ENCODE assay signal across 26 cellular contexts in genomic region chr3:124540550-124541201, GRCh38.
A peak's percentile ranks its signal among the peaks of the same experiment; 100 is the strongest.
DNase-seq lines count a peak whose midpoint lies in the region; ATAC-seq and TF ChIP-seq lines count a peak whose summit lies in the region.
"Had no signal": no experiment of that assay in that cellular context is flagged by ENCODE, and none has a peak within 500 bp of the region (broad histone marks: within the 10 kb centered on the region; RNA-seq: fewer than 3 reads in every experiment).

No MANE protein-coding gene starts in this region.

- no peak for TF ChIP-seq CTCF in right atrium auricular region (IDR thresholded peaks at IDR 0.05)
- no peak for TF ChIP-seq CTCF in heart right ventricle (IDR thresholded peaks at IDR 0.05)

- no peaks in the 10 kb centered on the region for H3K9me3 ChIP-seq in right atrium auricular region
- no peaks in the 10 kb centered on the region for H3K9me3 ChIP-seq in heart right ventricle
- H3K9me3 ChIP-seq: BE2C, BLaER1 had no signal

- H3K9me3 Mint-ChIP-seq in activated naive CD4-positive, alpha-beta T cell treated with anti-CD3 and anti-CD28 coated beads, Interleukin-2, amount 50 U/mL, for 72 hours = no peaks in the 10 kb centered on the region
- H3K9me3 Mint-ChIP-seq: CD14-positive monocyte; CD4-positive, alpha-beta memory T cell; CD4-positive, CD25-positive, alpha-beta regulatory T cell; CD8-positive, alpha-beta memory T cell had no signal

- DNase-seq in Right ventricle myocardium superior (no peak), right atrium auricular region (ENCODE audit: low spot score) (no peak), heart right ventricle (no peak), left cardiac atrium (no peak), left ventricle myocardium superior (no peak)
- DNase-seq in activated naive CD4-positive, alpha-beta T cell treated with anti-CD3 and anti-CD28 coated beads, Interleukin-2, amount 50 U/mL, for 72 hours (ENCODE audit: low spot score in 2 of 2) = no peak
- DNase-seq: 8988T; ACHN; BE2C; C1 segment of cervical spinal cord; CD4-positive, alpha-beta memory T cell; CD4-positive, CD25-positive, alpha-beta regulatory T cell; CD8-positive, alpha-beta memory T cell; COR-L47; DMS 273 treated with DMSO at 0.1 percent for 48 hours; DMS153; DMS53; DMS79; DND-41; EL; GDM1 had no signal

- ATAC-seq in Right ventricle myocardium superior (ENCODE audit: poor library complexity) = peak; percentile 87
- ATAC-seq in heart right ventricle = peak in 7 of 8 donors; percentile 46 to 95 (median 84)
- ATAC-seq in left cardiac atrium = peak; percentile 36 to 94
- peak; percentile 93 for ATAC-seq in left ventricle myocardium superior
- ATAC-seq in activated naive CD4-positive, alpha-beta T cell treated with anti-CD3 and anti-CD28 coated beads, Interleukin-2, amount 50 U/mL, for 72 hours = no peak
- ATAC-seq in HG03097 (IDR thresholded peaks at IDR 0.05; ENCODE audit: low FRiP score, unreplicated experiment) = no peak
- no peak for ATAC-seq in HG02973 (IDR thresholded peaks at IDR 0.05; ENCODE audit: unreplicated experiment)
- ATAC-seq: GM12878 had no signal

- H3K27ac ChIP-seq in right atrium auricular region (no peak overlapping the region), heart right ventricle (peak overlapping the region in 7 of 10 donors; percentile 30 to 56 (median 44))
- H3K27ac ChIP-seq: BLaER1 had no signal

- H3K4me1 ChIP-seq in right atrium auricular region (no peaks in the 10 kb centered on the region), heart right ventricle (peaks cover 0 to 13% (median 0%) of the 10 kb centered on the region in 9 donors)
- H3K4me1 ChIP-seq: BE2C had no signal

- H3K36me3 ChIP-seq in right atrium auricular region = no peaks in the 10 kb centered on the region
- H3K36me3 ChIP-seq in heart right ventricle = no peaks in the 10 kb centered on the region
- H3K36me3 ChIP-seq: BE2C, BLaER1 had no signal

- WGBS in heart right ventricle, 2 donors = 66 to 68% methylated on average over 6 of the region's 6 CpGs

- intact Hi-C loops in Right ventricle myocardium superior (cut with DNase I) = no loop called here
- intact Hi-C loops in heart right ventricle (cut with DNase I) = loop anchor here in 3 of 10 donors (5.0 to 10.0 kb wide), 3 partner anchors 38 to 48 kb away; no protein-coding TSS in a partner anchor
- intact Hi-C loops in left cardiac atrium (cut with DNase I) = no loop called here
- intact Hi-C loops in left ventricle myocardium superior (cut with micrococcal nuclease) = no loop called here

- H3K27me3 ChIP-seq in right atrium auricular region (no peaks in the 10 kb centered on the region), heart right ventricle (no peaks in the 10 kb centered on the region)
- H3K27me3 ChIP-seq: BE2C, BLaER1 had no signal

- H3K36me3 Mint-ChIP-seq in activated naive CD4-positive, alpha-beta T cell treated with anti-CD3 and anti-CD28 coated beads, Interleukin-2, amount 50 U/mL, for 72 hours = no peaks in the 10 kb centered on the region
- H3K36me3 Mint-ChIP-seq: CD14-positive monocyte; CD4-positive, alpha-beta memory T cell; CD4-positive, CD25-positive, alpha-beta regulatory T cell; CD8-positive, alpha-beta memory T cell had no signal

- no peak overlapping the region for H3K4me3 ChIP-seq in right atrium auricular region
- H3K4me3 ChIP-seq in heart right ventricle = no peak overlapping the region
- H3K4me3 ChIP-seq: BLaER1, GM12878 had no signal

- no peak overlapping the region for H3K27ac Mint-ChIP-seq in activated naive CD4-positive, alpha-beta T cell treated with anti-CD3 and anti-CD28 coated beads, Interleukin-2, amount 50 U/mL, for 72 hours
- H3K27ac Mint-ChIP-seq: CD14-positive monocyte; CD4-positive, alpha-beta memory T cell; CD4-positive, CD25-positive, alpha-beta regulatory T cell; CD8-positive, alpha-beta memory T cell had no signal

Comparison
In these comparisons a context has a peak if more than half of its experiments do, and no peak if none do; other contexts are left out.
1. H3K27ac ChIP-seq: peak in heart right ventricle (7 of 10); none in right atrium auricular region (0 of 2).
2. ATAC-seq: peak in Right ventricle myocardium superior (single experiment), heart right ventricle (7 of 8), left cardiac atrium (2 of 2) and left ventricle myocardium superior (single experiment); none in activated naive CD4-positive, alpha-beta T cell treated with anti-CD3 and anti-CD28 coated beads, Interleukin-2, amount 50 U/mL, for 72 hours (0 of 2), HG03097 (single experiment) and HG02973 (single experiment).